8 cellular contexts compared by ENCODE assay signal in the genomic region with DNA sequence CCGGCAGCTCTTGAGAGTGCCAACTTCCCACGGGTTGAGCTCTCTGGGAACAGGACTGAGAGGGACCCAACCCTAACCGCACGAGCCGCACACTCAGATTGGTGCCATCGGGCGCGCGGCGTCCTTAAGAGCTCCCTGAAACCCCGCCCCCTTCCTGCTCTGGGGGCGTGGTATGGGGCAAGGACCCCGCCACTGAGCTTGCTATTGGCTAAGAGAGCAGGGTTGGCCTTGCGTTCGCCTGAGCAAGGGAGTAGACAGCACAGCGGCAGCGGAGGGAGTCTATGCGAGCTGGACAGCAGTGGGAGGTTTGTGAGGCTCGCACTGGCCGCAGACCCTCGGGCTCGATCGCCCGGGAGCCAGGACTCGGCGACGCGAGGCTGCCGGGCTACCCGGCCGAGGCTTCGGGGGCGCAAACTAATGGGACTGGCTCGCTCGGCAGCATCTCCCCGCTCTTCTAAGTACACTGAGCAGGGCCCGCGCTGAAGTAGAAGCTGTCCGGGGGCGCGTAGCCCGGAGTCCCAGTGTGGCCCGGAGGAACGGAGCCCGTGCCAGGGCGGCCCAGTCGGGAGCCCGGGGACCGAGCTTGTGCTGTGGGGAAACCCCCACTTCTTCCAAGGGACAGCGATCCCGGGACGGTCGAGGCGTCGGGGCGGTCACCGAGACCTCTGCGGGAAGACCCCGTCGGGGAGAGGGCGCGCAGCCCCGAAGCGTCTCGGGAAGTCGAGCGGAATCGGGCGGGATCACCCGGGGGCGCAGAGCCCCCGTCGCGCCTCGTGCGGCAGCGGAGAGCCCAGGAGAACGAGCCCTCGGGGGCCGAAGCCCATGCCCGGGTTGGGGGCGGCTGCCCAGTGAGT. TPM values are rescaled to one million over a fixed set of nuclear protein-coding genes. Genes with fewer than 3 reads are reported as not detected.
DNase-seq lines count a peak whose midpoint lies in the region; ATAC-seq, FAIRE-seq and TF ChIP-seq lines count a peak whose summit lies in the region.

TSS of gene EFNB1 (plus strand) at position 282 of the 854 bp plus-strand sequence. CDS start 756 bp downstream, outside the sequence.

- H3K4me1 ChIP-seq in HUES6 (ENCODE audit: control insufficient read depth, insufficient read depth, low read length) (peaks cover 30% of the 10 kb centered on the region), mucosa of rectum (ENCODE audit: control insufficient read depth in 2 of 2, insufficient read depth in 2 of 2, low read length in 2 of 2) (peaks cover 8 to 11% of the 10 kb centered on the region in 2 donors)

- H3K9ac ChIP-seq in HUES6 (ENCODE audit: low read length) (peak within 1 kb of the TSS; percentile 79), mucosa of rectum (ENCODE audit: low read depth in 1 of 2, low read length in 2 of 2) (peak within 1 kb of the TSS; percentile 81 to 86)

- no peaks in the 10 kb centered on the region for H3K36me3 ChIP-seq in HUES6 (ENCODE audit: control insufficient read depth, insufficient read depth, low read length)
- no peaks in the 10 kb centered on the region for H3K36me3 ChIP-seq in mucosa of rectum (ENCODE audit: control insufficient read depth in 2 of 2, insufficient read depth in 2 of 2, low read length in 2 of 2)

- peak; percentile 95 for ATAC-seq in GM21447 (IDR thresholded peaks at IDR 0.05; ENCODE audit: unreplicated experiment)

- no peak for TF ChIP-seq CTCF in D721Med (IDR thresholded peaks at IDR 0.05; ENCODE audit: insufficient read depth, missing control alignments)
- TF ChIP-seq CTCF in epithelial cell of proximal tubule (conservative IDR thresholded peaks at IDR 0.05; ENCODE audit: low read depth, low read length) = no peak

- H3K27ac ChIP-seq in HUES6 (ENCODE audit: low read depth, low read length) (no peak within 1 kb of the TSS), mucosa of rectum (ENCODE audit: low read depth in 2 of 2, low read length in 2 of 2) (peak within 1 kb of the TSS; percentile 85 to 87)

- H3K4me3 ChIP-seq in HUES6 (ENCODE audit: low read depth, low read length) (peak within 1 kb of the TSS; percentile 67), epithelial cell of proximal tubule (ENCODE audit: low read depth, low read length) (peak within 1 kb of the TSS; percentile 73), mucosa of rectum (ENCODE audit: low read length in 2 of 2) (peak within 1 kb of the TSS; percentile 74 to 76)

- DNase-seq in D721Med (ENCODE audit: insufficient read length, low spot score) (peak; percentile 71), OCI-M1 (lab: John Stamatoyannopoulos, UW) (peak; percentile 95), epithelial cell of proximal tubule (ENCODE audit: low read depth) (peak; percentile 63)
- DNase-seq in activated T-cell treated with anti-CD3 and anti-CD28 coated beads, Interleukin-2, amount 50 U/mL, for 1 hour = peak; percentile 85
- peak; percentile 57 to 75 for DNase-seq in stimulated activated CD8-positive, alpha-beta memory T cell treated with anti-CD3 and anti-CD28 coated beads, Interleukin-4, amount 100 ng/mL, for 4 hours (ENCODE audit: low read depth in 2 of 2, low spot score in 1 of 2)

- peaks cover 96% of the 10 kb centered on the region for H3K27me3 ChIP-seq in HUES6 (ENCODE audit: control insufficient read depth, insufficient read depth, low read length)
- H3K27me3 ChIP-seq in mucosa of rectum (ENCODE audit: control insufficient read depth in 2 of 2, insufficient read depth in 2 of 2, low read length in 2 of 2) = peaks cover 0 to 2% of the 10 kb centered on the region in 2 donors

- FAIRE-seq in D721Med (lab: Jason Lieb, UNC) = no peak

- H3K9me3 ChIP-seq in HUES6 (ENCODE audit: control insufficient read depth, insufficient read depth, low read depth, low read length) (no peaks in the 10 kb centered on the region; the same call in 1 of the 2 replicates), mucosa of rectum (ENCODE audit: control insufficient read depth in 2 of 2, low read length in 2 of 2) (no peaks in the 10 kb centered on the region)

RNA-seq across cellular contexts. Expression of gene EFNB1, which starts in this region (rescaled TPM):
- 23.7 and 44.1 TPM in 2 replicates for total RNA-seq in epithelial cell of proximal tubule
